22 cellular contexts compared by ENCODE assay signal in the genomic region with DNA sequence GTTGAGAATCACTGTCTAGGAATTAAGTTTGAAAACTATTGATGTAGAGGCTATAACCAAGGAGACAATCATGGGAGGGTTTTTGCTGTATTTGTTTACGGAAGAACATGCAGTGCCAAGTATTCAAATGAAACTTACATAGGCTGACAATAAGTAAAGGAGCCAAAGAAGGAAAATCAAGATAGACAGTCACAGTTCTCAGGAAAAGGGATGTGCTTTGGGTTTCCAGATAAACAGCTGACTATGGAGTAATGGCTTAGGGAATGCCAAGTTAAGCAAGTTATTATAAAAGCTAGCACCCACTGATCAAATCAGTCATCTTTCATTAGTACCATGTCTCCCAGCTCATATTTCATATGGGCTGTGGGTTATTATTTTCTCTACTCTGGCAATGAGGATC. TPM values are rescaled to one million over a fixed set of nuclear protein-coding genes. Genes with fewer than 3 reads are reported as not detected.
"Had no signal": no experiment of that assay in that cellular context is flagged by ENCODE, and none has a peak within 500 bp of the region (broad histone marks: within the 10 kb centered on the region; RNA-seq: fewer than 3 reads in every experiment).

No MANE protein-coding gene starts in this region.

- ATAC-seq: activated CD8-positive, alpha-beta memory T cell treated with anti-CD3 and anti-CD28 coated beads, Interleukin-2, amount 10 ng/mL, durations not matched to agents 7 days and 5 days; activated T-helper 17 cell treated with anti-CD3 and anti-CD28 coated beads, Interleukin-2, amount 50 U/mL, for 72 hours; esophagus mucosa; lower lobe of right lung; natural killer cell treated with Interleukin-12 subunit alpha and Interleukin-12 subunit beta and Interleukin-15 and Interleukin-18, amount 100 ng/mL, for 72 hours; pancreas had no signal

- DNase-seq: activated B cell treated with CpG ODN at 0.5 μM for 24 hours; activated CD4-positive, alpha-beta memory T cell treated with anti-CD3 and anti-CD28 coated beads for 36 hours; activated CD4-positive, alpha-beta T cell treated with anti-CD3 and anti-CD28 coated beads for 4 hours; activated CD8-positive, alpha-beta memory T cell treated with anti-CD3 and anti-CD28 coated beads, Interleukin-2, amount 10 ng/mL, durations not matched to agents 7 days and 5 days; activated naive CD4-positive, alpha-beta T cell; activated naive CD8-positive, alpha-beta T cell treated with anti-CD3 and anti-CD28 coated beads for 36 hours; amniotic stem cell; central memory CD4-positive, alpha-beta T cell; colonic mucosa; lower lobe of right lung; pancreas; SK-N-SH; stimulated activated CD4-positive, alpha-beta T cell treated with anti-CD3 and anti-CD28 coated beads, Interleukin-2, amount 100 ng/mL, for 24 hours; stimulated activated naive CD4-positive, alpha-beta T cell treated with Interleukin-2 at 50 U/mL for 16 hours; substantia nigra; T-helper 1 cell; T-helper 9 cell had no signal

- H3K27ac ChIP-seq: colonic mucosa, hepatocyte, lower lobe of right lung, neutrophil, pancreas had no signal

- H3K27me3 ChIP-seq: colonic mucosa, hepatocyte, neutrophil, pancreas had no signal

- H3K4me3 ChIP-seq: colonic mucosa, hepatocyte, lower lobe of right lung, pancreas had no signal

- H3K36me3 ChIP-seq: colonic mucosa, lower lobe of right lung, neutrophil, pancreas had no signal

- H3K9me3 ChIP-seq: colonic mucosa, lower lobe of right lung, neutrophil, SK-N-SH had no signal

- H2AFZ ChIP-seq: hepatocyte had no signal

- FAIRE-seq: pancreas had no signal

- H3K9ac ChIP-seq: SK-N-SH had no signal

- H3K4me2 ChIP-seq: hepatocyte, SK-N-SH had no signal

RNA-seq across cellular contexts. Expression of a gene that starts 21.5 kb away (rescaled TPM):
- total RNA-seq: activated B cell treated with CpG ODN at 0.5 μM for 24 hours had no signal
